16 cellular contexts compared by ENCODE assay signal in genomic region chr11:46270707-46271106, GRCh38.
"Had no signal": no experiment of that assay in that cellular context is flagged by ENCODE, and none has a peak within 500 bp of the region (broad histone marks: within the 10 kb centered on the region; RNA-seq: fewer than 3 reads in every experiment).

No MANE protein-coding gene starts in this region.

- H3K36me3 Mint-ChIP-seq: activated CD8-positive, alpha-beta memory T cell treated with anti-CD3 and anti-CD28 coated beads, Interleukin-2, amount 10 ng/mL, durations not matched to agents 7 days and 5 days; activated naive CD4-positive, alpha-beta T cell treated with anti-CD3 and anti-CD28 coated beads, Interleukin-2, amount 50 U/mL, for 24 hours; mesothelial cell of epicardium had no signal

- H3K9me3 Mint-ChIP-seq: activated naive CD4-positive, alpha-beta T cell treated with anti-CD3 and anti-CD28 coated beads, Interleukin-2, amount 50 U/mL, for 24 hours; activated T-cell treated with anti-CD3 and anti-CD28 coated beads, Interleukin-2, amount 50 U/mL, for 24 hours; mesothelial cell of epicardium had no signal

- H3K27ac Mint-ChIP-seq: activated CD8-positive, alpha-beta memory T cell treated with anti-CD3 and anti-CD28 coated beads, Interleukin-2, amount 10 ng/mL, durations not matched to agents 7 days and 5 days; activated naive CD4-positive, alpha-beta T cell treated with anti-CD3 and anti-CD28 coated beads, Interleukin-2, amount 50 U/mL, for 24 hours; activated T-cell treated with anti-CD3 and anti-CD28 coated beads, Interleukin-2, amount 50 U/mL, for 24 hours; mesothelial cell of epicardium had no signal

- ATAC-seq: activated CD4-positive, CD25-positive, alpha-beta regulatory T cell treated with anti-CD3 and anti-CD28 coated beads, Interleukin-2, amount 50 U/mL, for 24 hours; activated CD8-positive, alpha-beta memory T cell treated with anti-CD3 and anti-CD28 coated beads, Interleukin-2, amount 10 ng/mL, durations not matched to agents 7 days and 5 days; body of pancreas; right cardiac atrium had no signal

- H3K4me3 Mint-ChIP-seq: activated CD8-positive, alpha-beta memory T cell treated with anti-CD3 and anti-CD28 coated beads, Interleukin-2, amount 10 ng/mL, durations not matched to agents 7 days and 5 days; activated naive CD4-positive, alpha-beta T cell treated with anti-CD3 and anti-CD28 coated beads, Interleukin-2, amount 50 U/mL, for 24 hours; activated T-cell treated with anti-CD3 and anti-CD28 coated beads, Interleukin-2, amount 50 U/mL, for 24 hours; mesothelial cell of epicardium had no signal

- DNase-seq: activated CD4-positive, alpha-beta T cell treated with anti-CD3 and anti-CD28 coated beads, Interleukin-2, amount 50 U/mL, for 4 hours; activated CD8-positive, alpha-beta memory T cell treated with anti-CD3 and anti-CD28 coated beads, Interleukin-2, amount 10 ng/mL, durations not matched to agents 7 days and 5 days; activated effector memory CD4-positive, alpha-beta T cell treated with Interleukin-2 at 50 U/mL for 16 hours; activated T-cell treated with anti-CD3 and anti-CD28 coated beads, Interleukin-2, amount 50 U/mL, for 24 hours; body of pancreas; central memory CD4-positive, alpha-beta T cell; cortex of kidney; effector memory CD4-positive, alpha-beta T cell; hypothalamus; right cardiac atrium; small intestine; tibial artery had no signal

- FAIRE-seq: small intestine had no signal

- H3K27me3 Mint-ChIP-seq: activated naive CD4-positive, alpha-beta T cell treated with anti-CD3 and anti-CD28 coated beads, Interleukin-2, amount 50 U/mL, for 24 hours had no signal

- H3K27ac ChIP-seq: body of pancreas, epithelial cell of prostate, tibial artery had no signal

- H3K4me1 Mint-ChIP-seq: activated CD8-positive, alpha-beta memory T cell treated with anti-CD3 and anti-CD28 coated beads, Interleukin-2, amount 10 ng/mL, durations not matched to agents 7 days and 5 days had no signal
